ENCODE assay signal across 8 cellular contexts in the genomic region with DNA sequence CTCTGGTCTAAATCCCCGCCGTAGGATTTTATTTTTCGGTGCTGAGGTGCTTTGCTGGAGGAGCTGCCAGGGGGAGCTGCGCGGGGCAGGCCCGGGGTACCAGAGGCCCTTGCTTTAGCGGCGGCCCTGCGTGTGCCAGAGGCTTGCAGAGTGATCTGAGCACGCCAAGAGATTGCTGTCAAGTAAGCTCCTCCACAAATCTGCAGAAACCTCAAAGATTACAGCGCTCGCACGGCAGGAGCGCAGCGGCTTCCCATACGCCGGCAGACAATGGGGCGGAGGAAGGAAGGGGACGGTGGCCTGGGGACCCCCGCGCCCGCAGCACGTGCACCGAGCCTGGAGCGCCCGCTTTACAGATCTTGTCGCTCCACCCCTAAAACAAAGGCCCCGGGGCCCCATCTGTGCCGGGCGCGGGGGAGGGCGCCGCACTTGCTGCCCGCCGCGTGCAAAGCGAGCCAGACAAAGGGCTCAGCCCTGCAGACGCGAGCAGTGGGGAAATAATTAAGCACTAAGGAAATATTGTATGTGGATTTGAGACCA. TPM values are rescaled to one million over a fixed set of nuclear protein-coding genes. Genes with fewer than 3 reads are reported as not detected.
DNase-seq lines count a peak whose midpoint lies in the region; ATAC-seq and TF ChIP-seq lines count a peak whose summit lies in the region.

No MANE protein-coding gene starts in this region.

- H3K4me3 Mint-ChIP-seq in activated CD8-positive, alpha-beta memory T cell treated with anti-CD3 and anti-CD28 coated beads, Interleukin-2, amount 10 ng/mL, durations not matched to agents 7 days and 5 days = peak overlapping the region; percentile 36

- TF ChIP-seq CTCF in foreskin fibroblast (IDR thresholded peaks at IDR 0.05; ENCODE audit: low read depth, low read length) = no peak

- peak overlapping the region; percentile 24 to 26 for H3K4me3 ChIP-seq in foreskin fibroblast (ENCODE audit: low read depth in 1 of 2, low read length in 2 of 2)

- peak overlapping the region; percentile 36 for H3K27ac Mint-ChIP-seq in activated CD8-positive, alpha-beta memory T cell treated with anti-CD3 and anti-CD28 coated beads, Interleukin-2, amount 10 ng/mL, durations not matched to agents 7 days and 5 days

- intact Hi-C loops in sciatic nerve (cut with DNase I) = no loop called here

- H3K27me3 Mint-ChIP-seq in activated CD8-positive, alpha-beta memory T cell treated with anti-CD3 and anti-CD28 coated beads, Interleukin-2, amount 10 ng/mL, durations not matched to agents 7 days and 5 days = peaks cover 50% of the 10 kb centered on the region

- no peaks in the 10 kb centered on the region for H3K36me3 Mint-ChIP-seq in activated CD8-positive, alpha-beta memory T cell treated with anti-CD3 and anti-CD28 coated beads, Interleukin-2, amount 10 ng/mL, durations not matched to agents 7 days and 5 days

- peaks cover 13% of the 10 kb centered on the region for H3K4me1 Mint-ChIP-seq in activated CD8-positive, alpha-beta memory T cell treated with anti-CD3 and anti-CD28 coated beads, Interleukin-2, amount 10 ng/mL, durations not matched to agents 7 days and 5 days

- ATAC-seq in activated CD8-positive, alpha-beta memory T cell treated with anti-CD3 and anti-CD28 coated beads, Interleukin-2, amount 10 ng/mL, durations not matched to agents 7 days and 5 days = peak; percentile 77
- ATAC-seq in sciatic nerve (peak; percentile 30), HG02759 (IDR thresholded peaks at IDR 0.05; ENCODE audit: unreplicated experiment) (no peak), HG02642 (IDR thresholded peaks at IDR 0.05; ENCODE audit: poor library complexity, unreplicated experiment) (no peak)

- CTCF ChIA-PET in activated CD8-positive, alpha-beta memory T cell treated with anti-CD3 and anti-CD28 coated beads, Interleukin-2, amount 10 ng/mL, durations not matched to agents 7 days and 5 days (lab: Charles Lee) = interaction anchor here (1.0 to 2.9 kb wide), 10 partner anchors 8 to 945 kb away, joined by 3 to 22 read pairs (median 3); no protein-coding TSS in a partner anchor

- DNase-seq in NCI-H748 (lab: John Stamatoyannopoulos, UW; ENCODE audit: unreplicated experiment) = peak; percentile 45
- no peak for DNase-seq in NCI-H748 treated with DMSO at 0.1 percent for 48 hours (lab: John Stamatoyannopoulos, UW)
- DNase-seq in activated CD8-positive, alpha-beta memory T cell treated with anti-CD3 and anti-CD28 coated beads, Interleukin-2, amount 10 ng/mL, durations not matched to agents 7 days and 5 days = peak; percentile 55
- DNase-seq in foreskin fibroblast = peak; percentile 13 to 54
- DNase-seq in sciatic nerve (ENCODE audit: low spot score) = no peak
- DNase-seq in middle frontal gyrus (ENCODE audit: extremely low spot score, low spot score) = no peak

- H3K9me3 Mint-ChIP-seq in activated CD8-positive, alpha-beta memory T cell treated with anti-CD3 and anti-CD28 coated beads, Interleukin-2, amount 10 ng/mL, durations not matched to agents 7 days and 5 days (ENCODE audit: low read depth) = no peaks in the 10 kb centered on the region

RNA-seq across cellular contexts. Expression of a gene that starts 9.1 kb away (rescaled TPM):
- total RNA-seq in activated CD8-positive, alpha-beta memory T cell treated with anti-CD3 and anti-CD28 coated beads, Interleukin-2, amount 10 ng/mL, durations not matched to agents 7 days and 5 days = 10 to 100 TPM; 43.6 to 44.1 TPM
- 30.9 TPM for total RNA-seq in sciatic nerve

RNA-seq across cellular contexts. Expression of a gene that starts 58.9 kb away (rescaled TPM):
- total RNA-seq in activated CD8-positive, alpha-beta memory T cell treated with anti-CD3 and anti-CD28 coated beads, Interleukin-2, amount 10 ng/mL, durations not matched to agents 7 days and 5 days = 10 to 100 TPM; 42.4 to 64.1 TPM
- 30.4 TPM for total RNA-seq in sciatic nerve

Comparison
In these comparisons a context has a peak if more than half of its experiments do, and no peak if none do; other contexts are left out.
1. DNase-seq: peak in NCI-H748 (single experiment), activated CD8-positive, alpha-beta memory T cell treated with anti-CD3 and anti-CD28 coated beads, Interleukin-2, amount 10 ng/mL, durations not matched to agents 7 days and 5 days (single experiment) and foreskin fibroblast (2 of 2); none in NCI-H748 treated with DMSO at 0.1 percent for 48 hours (single experiment), sciatic nerve (single experiment) and middle frontal gyrus (single experiment).
2. ATAC-seq: peak in activated CD8-positive, alpha-beta memory T cell treated with anti-CD3 and anti-CD28 coated beads, Interleukin-2, amount 10 ng/mL, durations not matched to agents 7 days and 5 days (single experiment) and sciatic nerve (single experiment); none in HG02759 (single experiment) and HG02642 (single experiment).